8 cellular contexts compared by ENCODE assay signal in genomic region chr9:42044422-42045010, GRCh38.
DNase-seq lines count a peak whose midpoint lies in the region; ATAC-seq, FAIRE-seq and TF ChIP-seq lines count a peak whose summit lies in the region.
"Not testable (repeated sequence)": the region's sequence is repeated elsewhere in the genome, so short reads cannot be mapped to it uniquely, and the experiment has no call there.

No MANE protein-coding gene starts in this region.

- not testable (repeated sequence) for H3K36me3 ChIP-seq in esophagus muscularis mucosa; mucosa of descending colon (ENCODE audit: low read depth); pancreas; transverse colon

- H3K27me3 ChIP-seq in esophagus muscularis mucosa, pancreas, transverse colon: not testable (repeated sequence)

- not testable (repeated sequence) for TF ChIP-seq EP300 in A549 (IDR thresholded peaks at IDR 0.05); esophagus muscularis mucosa (IDR thresholded peaks at IDR 0.05); transverse colon (IDR thresholded peaks at IDR 0.05; ENCODE audit: low read depth)

- not testable (repeated sequence) for TF ChIP-seq POLR2A in A549 (IDR thresholded peaks at IDR 0.05; ENCODE audit: low read length); esophagus muscularis mucosa (IDR thresholded peaks at IDR 0.05; ENCODE audit: low read depth); transverse colon (IDR thresholded peaks at IDR 0.05)

- 92% methylated on average over 10 of the region's 10 CpGs for WGBS in A549 (ENCODE audit: missing lambda C conversion rate)
- 83% methylated on average over 8 of the region's 10 CpGs for WGBS in esophagus muscularis mucosa
- 61 to 80% methylated on average over 6 to 10 of the region's 10 CpGs for WGBS in pancreas, 2 donors
- WGBS in transverse colon (ENCODE audit: low coverage in 1 of 2), 2 donors, result 27 to 60% methylated on average over 6 to 9 of the region's 10 CpGs

- DNase-seq in A549 (ENCODE audit: low read depth in 1 of 2, low spot score in 1 of 2); left colon; mucosa of descending colon; pancreas: not testable (repeated sequence)
- DNase-seq in H4 (ENCODE audit: low spot score) (peak; percentile 0), esophagus muscularis mucosa (ENCODE audit: extremely low spot score) (peak; percentile 7), posterior vena cava (ENCODE audit: low spot score) (peak; percentile 58), transverse colon (peak; percentile 8)

- not testable (repeated sequence) for ATAC-seq in A549, pancreas
- peak; percentile 61 for ATAC-seq in left colon
- ATAC-seq in mucosa of descending colon, result peak; percentile 73

- intact Hi-C loops in esophagus muscularis mucosa (cut with DNase I); left colon (cut with DNase I, micrococcal nuclease); mucosa of descending colon (cut with DNase I, micrococcal nuclease); pancreas (cut with DNase I); posterior vena cava (cut with DNase I); transverse colon (cut with DNase I; ENCODE audit: low total_unique reads): not testable (repeated sequence)

- TF ChIP-seq RAD21 in A549 (conservative IDR thresholded peaks at IDR 0.05 in 1 of 2, IDR thresholded peaks at IDR 0.05 in 1 of 2), result not testable (repeated sequence)

- POLR2A ChIA-PET in A549 (lab: Yijun Ruan, JAX), result not testable (repeated sequence)

- not testable (repeated sequence) for H3K4me3 ChIP-seq in A549, esophagus muscularis mucosa, mucosa of descending colon, pancreas, transverse colon

- H3K4me1 ChIP-seq in A549; esophagus muscularis mucosa; mucosa of descending colon (ENCODE audit: low read depth); pancreas; transverse colon: not testable (repeated sequence)

- H3K27ac ChIP-seq in A549; esophagus muscularis mucosa (replicated peaks in 1 of 4); pancreas; transverse colon: not testable (repeated sequence)

- H3K4me2 ChIP-seq in A549, result not testable (repeated sequence)

- H3K9me3 ChIP-seq in A549, esophagus muscularis mucosa, mucosa of descending colon, pancreas, transverse colon: not testable (repeated sequence)

- CTCF ChIA-PET in A549 (lab: Yijun Ruan, JAX), result not testable (repeated sequence)

- FAIRE-seq in A549 (lab: Jason Lieb, UNC) (peak; percentile 18), pancreas (lab: Jason Lieb, UNC) (peak; percentile 43)

- TF ChIP-seq CTCF in A549 (IDR thresholded peaks at IDR 0.05); esophagus muscularis mucosa (IDR thresholded peaks at IDR 0.05); mucosa of descending colon (IDR thresholded peaks at IDR 0.05); pancreas (IDR thresholded peaks at IDR 0.05); transverse colon (IDR thresholded peaks at IDR 0.05): not testable (repeated sequence)

- in situ Hi-C loops in transverse colon (cut with MboI; ENCODE audit: low pct_ligation_motif_present in 1 of 4, low pct_unique_long_range_greater_than_20kb in 1 of 4, low sequenced_read_pairs in 3 of 4), result not testable (repeated sequence)
